ENCODE assay signal across 30 cellular contexts in the genomic region with DNA sequence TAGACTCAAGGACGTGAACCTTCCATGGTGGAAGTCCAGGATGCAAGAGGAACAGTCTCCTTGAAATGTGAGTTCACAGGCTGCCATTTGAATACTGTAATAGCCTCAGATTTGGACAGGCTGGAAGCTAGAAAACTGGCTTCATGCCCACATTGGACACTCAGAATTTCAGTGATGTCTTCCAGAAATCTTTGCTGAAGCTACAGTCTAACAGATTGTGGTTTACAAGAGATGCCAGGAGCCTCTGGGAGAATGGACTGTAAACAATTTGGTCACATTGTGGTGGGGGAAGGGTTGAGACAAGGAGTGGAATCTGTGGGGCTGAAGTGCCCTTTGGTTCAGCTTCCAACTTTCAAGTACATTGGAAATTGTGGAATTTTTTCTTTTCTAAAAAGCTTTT.
DNase-seq lines count a peak whose midpoint lies in the region; ATAC-seq and TF ChIP-seq lines count a peak whose summit lies in the region.
"Had no signal": no experiment of that assay in that cellular context is flagged by ENCODE, and none has a peak within 500 bp of the region (broad histone marks: within the 10 kb centered on the region; RNA-seq: fewer than 3 reads in every experiment).

No MANE protein-coding gene starts in this region.

- H2AFZ ChIP-seq in fibroblast of lung (ENCODE audit: low read length) = no peak overlapping the region
- no peak overlapping the region for H2AFZ ChIP-seq in trophoblast cell (ENCODE audit: insufficient read depth, low read length, poor library complexity)
- H2AFZ ChIP-seq: GM23338 had no signal

- no peaks in the 10 kb centered on the region for H4K20me1 ChIP-seq in fibroblast of lung (ENCODE audit: control insufficient read depth, extremely low read depth, insufficient read depth, low read length)

- no peak overlapping the region for H4K91ac ChIP-seq in trophoblast cell (ENCODE audit: low read depth, low read length)

- H3K4me2 ChIP-seq in fibroblast of lung (ENCODE audit: extremely low read depth, insufficient read depth, low read length) = no peak overlapping the region
- H3K4me2 ChIP-seq in trophoblast cell (ENCODE audit: low read length) = no peak overlapping the region
- H3K4me2 ChIP-seq: GM23338 had no signal

- H3K9ac ChIP-seq in adipocyte (ENCODE audit: low read length) = no peak overlapping the region
- H3K9ac ChIP-seq in fibroblast of lung (ENCODE audit: insufficient read depth, low read length) = no peak overlapping the region
- no peak overlapping the region for H3K9ac ChIP-seq in trophoblast cell (ENCODE audit: low read length)

- DNase-seq in GM03348 (ENCODE audit: low spot score) (peak; percentile 54), adipocyte (ENCODE audit: low read depth) (peak; percentile 45), fibroblast of lung (ENCODE audit: low read depth in 2 of 2) (peak; percentile 41 to 66), skeletal muscle cell (ENCODE audit: low read depth) (peak; percentile 68), trophoblast cell (no peak), iPS-NIHi11 (ENCODE audit: low spot score) (no peak), NCI-H1694 (lab: John Stamatoyannopoulos, UW) (no peak)
- DNase-seq: activated CD4-positive, CD25-positive, alpha-beta regulatory T cell; activated CD8-positive, alpha-beta T cell treated with anti-CD3 and anti-CD28 coated beads for 36 hours; activated naive CD4-positive, alpha-beta T cell; activated T-cell treated with anti-CD3 and anti-CD28 coated beads, Interleukin-2, amount 50 U/mL, for 24 hours; anterior cingulate cortex; DMS 273 treated with DMSO at 0.1 percent for 48 hours; effector memory CD8-positive, alpha-beta T cell; esophagus squamous epithelium; GDM1; hippocampal formation; Kasumi-1; naive thymus-derived CD4-positive, alpha-beta T cell; NCI-H1092 treated with DMSO at 0.1 percent for 48 hours; NCI-H2107; NCI-H524 treated with DMSO at 0.1 percent for 48 hours; RPMI8226; stimulated activated CD8-positive, alpha-beta memory T cell treated with anti-CD3 and anti-CD28 coated beads, Interleukin-4, amount 100 ng/mL, for 48 hours; T-helper 9 cell; uterus had no signal

- H3K36me3 ChIP-seq in adipocyte (ENCODE audit: control insufficient read depth, insufficient read depth, low read length, severe bottlenecking) = no peaks in the 10 kb centered on the region
- H3K36me3 ChIP-seq in fibroblast of lung (ENCODE audit: control insufficient read depth, insufficient read depth, low read length) = no peaks in the 10 kb centered on the region
- no peaks in the 10 kb centered on the region for H3K36me3 ChIP-seq in trophoblast cell (ENCODE audit: control insufficient read depth in 1 of 2, insufficient read depth in 2 of 2, low read length in 2 of 2)
- H3K36me3 ChIP-seq: esophagus squamous epithelium, right atrium auricular region, uterus had no signal

- no peak overlapping the region for H3K4me3 ChIP-seq in adipocyte (ENCODE audit: low read length)
- H3K4me3 ChIP-seq in fibroblast of lung (replicated peaks in 1 of 4; ENCODE audit: control extremely low read depth in 1 of 4, insufficient read depth in 1 of 4, low read depth in 3 of 4, low read length in 4 of 4) = no peak overlapping the region
- H3K4me3 ChIP-seq in skeletal muscle cell (ENCODE audit: low read depth, low read length) = no peak overlapping the region
- no peak overlapping the region for H3K4me3 ChIP-seq in trophoblast cell (ENCODE audit: low read depth, low read length)
- H3K4me3 ChIP-seq: esophagus squamous epithelium, GM12878, GM23338, right atrium auricular region, uterus had no signal

- no peak for ATAC-seq in GM21515 (IDR thresholded peaks at IDR 0.05; ENCODE audit: unreplicated experiment)
- ATAC-seq: activated CD8-positive, alpha-beta T cell treated with anti-CD3 and anti-CD28 coated beads for 36 hours; effector memory CD8-positive, alpha-beta T cell; GM12878; GM23338; naive thymus-derived CD4-positive, alpha-beta T cell had no signal

- H4K8ac ChIP-seq in trophoblast cell (ENCODE audit: low read depth, low read length) = no peak overlapping the region

- H2BK5ac ChIP-seq in trophoblast cell (ENCODE audit: low read depth, low read length, poor library complexity) = no peak overlapping the region

- H3K4ac ChIP-seq in trophoblast cell (ENCODE audit: low read depth, low read length) = no peak overlapping the region

- no peak overlapping the region for H3K23ac ChIP-seq in trophoblast cell (ENCODE audit: low read length)

- no peaks in the 10 kb centered on the region for H3K79me1 ChIP-seq in trophoblast cell (ENCODE audit: low read length)

- H3K14ac ChIP-seq in trophoblast cell (ENCODE audit: low read length) = no peak overlapping the region

- no peaks in the 10 kb centered on the region for H3K79me2 ChIP-seq in fibroblast of lung (ENCODE audit: control insufficient read depth, insufficient read depth, low read length)
- no peaks in the 10 kb centered on the region for H3K79me2 ChIP-seq in trophoblast cell (ENCODE audit: control insufficient read depth, insufficient read depth, low read length, poor library complexity)

- H2BK12ac ChIP-seq in trophoblast cell (ENCODE audit: low read length) = no peak overlapping the region

- no peak overlapping the region for H3K18ac ChIP-seq in trophoblast cell (ENCODE audit: low read length)

- H3K27me3 ChIP-seq in adipocyte (replicated peaks; ENCODE audit: control insufficient read depth, insufficient read depth, low read length) (peaks cover 5% of the 10 kb centered on the region), fibroblast of lung (ENCODE audit: control insufficient read depth, insufficient read depth, low read length) (peaks cover 2% of the 10 kb centered on the region), trophoblast cell (ENCODE audit: insufficient read depth, low read length) (no peaks in the 10 kb centered on the region)
- H3K27me3 ChIP-seq: right atrium auricular region, uterus had no signal

- no CpG with 5 or more reads among the region's 1 CpG for WGBS in trophoblast cell (ENCODE audit: extremely low coverage, insufficient coverage, insufficient read length)

- TF ChIP-seq CTCF in fibroblast of lung (conservative IDR thresholded peaks at IDR 0.05 in 1 of 2, IDR thresholded peaks at IDR 0.05 in 1 of 2; ENCODE audit: low read depth in 1 of 2, low read length in 2 of 2) = no peak

- H3K4me1 ChIP-seq in adipocyte (ENCODE audit: control insufficient read depth, insufficient read depth, low read length) (peaks cover 8% of the 10 kb centered on the region), fibroblast of lung (ENCODE audit: control insufficient read depth, extremely low read depth, insufficient read depth, low read length) (no peaks in the 10 kb centered on the region), trophoblast cell (ENCODE audit: control insufficient read depth in 1 of 2, insufficient read depth in 2 of 2, low read length in 2 of 2) (no peaks in the 10 kb centered on the region)
- H3K4me1 ChIP-seq: esophagus squamous epithelium, right atrium auricular region, uterus had no signal

- H3K27ac ChIP-seq in fibroblast of lung (ENCODE audit: insufficient read depth, low read length) (no peak overlapping the region), trophoblast cell (ENCODE audit: low read depth, low read length) (no peak overlapping the region)
- H3K27ac ChIP-seq: esophagus squamous epithelium, right atrium auricular region, uterus had no signal

- no peak overlapping the region for H2BK120ac ChIP-seq in trophoblast cell (ENCODE audit: insufficient read depth, low read length, poor library complexity)

- H2AK5ac ChIP-seq in trophoblast cell (ENCODE audit: low read length) = no peak overlapping the region

- no peak overlapping the region for H4K12ac ChIP-seq in trophoblast cell (ENCODE audit: low read depth, low read length)

- H3K9me3 ChIP-seq in adipocyte (ENCODE audit: control insufficient read depth, low read length) = no peaks in the 10 kb centered on the region
- H3K9me3 ChIP-seq in fibroblast of lung (ENCODE audit: control insufficient read depth, insufficient read depth, low read depth, low read length) = no peaks in the 10 kb centered on the region
- no peaks in the 10 kb centered on the region for H3K9me3 ChIP-seq in trophoblast cell (ENCODE audit: insufficient read depth, low read depth, low read length)
- H3K9me3 ChIP-seq: esophagus squamous epithelium, right atrium auricular region, uterus had no signal

Comparison
In these comparisons a context has a peak if more than half of its experiments do, and no peak if none do; other contexts are left out.
1. DNase-seq: peak in GM03348 (single experiment), adipocyte (single experiment), fibroblast of lung (2 of 2) and skeletal muscle cell (single experiment); none in trophoblast cell (0 of 2), iPS-NIHi11 (single experiment) and NCI-H1694 (single experiment).